ENCODE assay signal across 9 cellular contexts in genomic region chr1:39098569-39099250, GRCh38.
A peak's percentile ranks its signal among the peaks of the same experiment; 100 is the strongest.
DNase-seq lines count a peak whose midpoint lies in the region; ATAC-seq and TF ChIP-seq lines count a peak whose summit lies in the region.
"Had no signal": no experiment of that assay in that cellular context is flagged by ENCODE, and none has a peak within 500 bp of the region (broad histone marks: within the 10 kb centered on the region; RNA-seq: fewer than 3 reads in every experiment).

No MANE protein-coding gene starts in this region.

- peaks cover 12% of the 10 kb centered on the region for H3K4me1 Mint-ChIP-seq in progenitor cell of endocrine pancreas (ENCODE audit: low read depth)

- no peak for TF ChIP-seq POLR2A in heart left ventricle (IDR thresholded peaks at IDR 0.05)

- H3K4me1 ChIP-seq in adipocyte (ENCODE audit: control insufficient read depth, insufficient read depth, low read length) = peaks cover 22% of the 10 kb centered on the region
- H3K4me1 ChIP-seq in heart left ventricle = peaks cover 0 to 29% (median 10%) of the 10 kb centered on the region in 12 donors

- WGBS in heart left ventricle, 4 donors = 9 to 20% (median 16%) methylated on average over 5 of the region's 5 CpGs

- no peak overlapping the region for H2AFZ ChIP-seq in SU-DHL-6 (ENCODE audit: low read depth, low read length, severe bottlenecking)

- no peaks in the 10 kb centered on the region for H3K79me2 ChIP-seq in SU-DHL-6 (ENCODE audit: insufficient read depth, low read length)

- no peaks in the 10 kb centered on the region for H3K9me3 Mint-ChIP-seq in progenitor cell of endocrine pancreas (ENCODE audit: low read depth)

- peak; percentile 89 for DNase-seq in GM12865 (ENCODE audit: low read depth)
- peak; percentile 79 to 94 (median 85) for DNase-seq in NCI-H1417 (lab: John Stamatoyannopoulos, UW)
- peak; percentile 92 for DNase-seq in adipocyte (ENCODE audit: low read depth)
- peak in 4 of 5 donors; percentile 45 to 65 (median 46) for DNase-seq in heart left ventricle
- no peak for DNase-seq in progenitor cell of endocrine pancreas (ENCODE audit: low spot score, unreplicated experiment)

- no peaks in the 10 kb centered on the region for H3K36me3 Mint-ChIP-seq in progenitor cell of endocrine pancreas (ENCODE audit: insufficient read depth)

- H3K4me2 ChIP-seq in SU-DHL-6 (ENCODE audit: low read depth, low read length, poor library complexity, severe bottlenecking) = no peak overlapping the region

- H3K4me3 Mint-ChIP-seq in progenitor cell of endocrine pancreas (ENCODE audit: low read depth) = no peak overlapping the region

- H3K9ac ChIP-seq in SU-DHL-6 (ENCODE audit: low read length) (no peak overlapping the region), adipocyte (ENCODE audit: low read length) (peak overlapping the region; percentile 35)

- H3K36me3 ChIP-seq in SU-DHL-6 (ENCODE audit: low read length) (no peaks in the 10 kb centered on the region), adipocyte (ENCODE audit: control insufficient read depth, insufficient read depth, low read length, severe bottlenecking) (peaks cover 29% of the 10 kb centered on the region), heart left ventricle (no peaks in the 10 kb centered on the region)
- H3K36me3 ChIP-seq: neutrophil had no signal

- no peaks in the 10 kb centered on the region for H4K20me1 ChIP-seq in SU-DHL-6 (ENCODE audit: low read depth, low read length)

- intact Hi-C loops in heart left ventricle (cut with DNase I) = loop anchor here in 6 of 10 donors (2.0 to 10.0 kb wide), 8 partner anchors 159 to 636 kb away; partner anchors contain the start of genes MYCBP (in 2 of the 6) and PPIE (in 1 of the 6)

- no peaks in the 10 kb centered on the region for H3K9me3 ChIP-seq in SU-DHL-6 (ENCODE audit: insufficient read depth, low read length)
- H3K9me3 ChIP-seq in adipocyte (ENCODE audit: control insufficient read depth, low read length) = no peaks in the 10 kb centered on the region
- H3K9me3 ChIP-seq in heart left ventricle = no peaks in the 10 kb centered on the region
- H3K9me3 ChIP-seq: neutrophil had no signal

- H3F3A ChIP-seq in SU-DHL-6 (ENCODE audit: insufficient read depth) = peaks cover 12% of the 10 kb centered on the region

- H3K27me3 Mint-ChIP-seq in progenitor cell of endocrine pancreas = no peaks in the 10 kb centered on the region

- H3K27me3 ChIP-seq in SU-DHL-6 (ENCODE audit: low read length) (no peaks in the 10 kb centered on the region), adipocyte (replicated peaks; ENCODE audit: control insufficient read depth, insufficient read depth, low read length) (no peaks in the 10 kb centered on the region), heart left ventricle (no peaks in the 10 kb centered on the region)

- H3K4me3 ChIP-seq in GM12865 (ENCODE audit: low read depth, low read length) (no peak overlapping the region), SU-DHL-6 (ENCODE audit: insufficient read depth, low read length, poor library complexity, severe bottlenecking) (no peak overlapping the region), adipocyte (ENCODE audit: low read length) (no peak overlapping the region), heart left ventricle (no peak overlapping the region)

- no peak overlapping the region for H3K27ac ChIP-seq in SU-DHL-6 (ENCODE audit: low read depth, low read length)
- H3K27ac ChIP-seq in heart left ventricle = no peak overlapping the region
- H3K27ac ChIP-seq: neutrophil had no signal

- TF ChIP-seq CTCF in GM12865 (IDR thresholded peaks at IDR 0.05; ENCODE audit: insufficient read depth, low read depth, low read length, missing control alignments) (peak; percentile 72), SU-DHL-6 (IDR thresholded peaks at IDR 0.05; ENCODE audit: insufficient read depth, low read length, poor library complexity, severe bottlenecking) (peak; percentile 71), heart left ventricle (IDR thresholded peaks at IDR 0.05) (peak; percentile 57 to 82 (median 74)), progenitor cell of endocrine pancreas (IDR thresholded peaks at IDR 0.05; ENCODE audit: unreplicated experiment) (peak; percentile 79)

- H3K9me2 ChIP-seq in SU-DHL-6 (replicated peaks; ENCODE audit: insufficient read depth, low read length) = no peaks in the 10 kb centered on the region

- H3K27ac Mint-ChIP-seq in progenitor cell of endocrine pancreas = no peak overlapping the region

- peak; percentile 27 to 77 (median 70) for ATAC-seq in heart left ventricle
- ATAC-seq in GM19467 (IDR thresholded peaks at IDR 0.05; ENCODE audit: unreplicated experiment) = no peak
- ATAC-seq in HG03095 (IDR thresholded peaks at IDR 0.05; ENCODE audit: unreplicated experiment) = no peak

Comparison
In these comparisons a context has a peak if more than half of its experiments do, and no peak if none do; other contexts are left out.
1. ATAC-seq: peak in heart left ventricle (4 of 4); none in GM19467 (single experiment) and HG03095 (single experiment).
2. Peak in every context shown above with its lines, with median percentiles within 50 percentile points of each other: CTCF ChIP-seq.